Comparison of ENCODE assay signal across 8 cellular contexts in genomic region chr16:12573730-12574383, GRCh38.
DNase-seq lines count a peak whose midpoint lies in the region; ATAC-seq and TF ChIP-seq lines count a peak whose summit lies in the region.

No MANE protein-coding gene starts in this region.

- H3K4ac ChIP-seq in trophoblast cell (ENCODE audit: low read depth, low read length) = no peak overlapping the region

- no peak overlapping the region for H2BK120ac ChIP-seq in trophoblast cell (ENCODE audit: insufficient read depth, low read length, poor library complexity)

- H3K4me3 ChIP-seq in OCI-LY3 (ENCODE audit: low read length) = no peak overlapping the region
- H3K4me3 ChIP-seq in trophoblast cell (ENCODE audit: low read depth, low read length) = no peak overlapping the region

- no peaks in the 10 kb centered on the region for H3K27me3 ChIP-seq in OCI-LY3 (ENCODE audit: low read depth, low read length)
- no peaks in the 10 kb centered on the region for H3K27me3 ChIP-seq in foreskin keratinocyte
- H3K27me3 ChIP-seq in trophoblast cell (ENCODE audit: insufficient read depth, low read length) = no peaks in the 10 kb centered on the region

- TF ChIP-seq CTCF in GM13977 (IDR thresholded peaks at IDR 0.05; ENCODE audit: extremely low read depth, insufficient read depth, missing control alignments) (peak; percentile 59), OCI-LY3 (IDR thresholded peaks at IDR 0.05; ENCODE audit: low read depth, low read length) (peak; percentile 88), foreskin keratinocyte (conservative IDR thresholded peaks at IDR 0.05) (peak; percentile 67)

- H3K36me3 ChIP-seq in OCI-LY3 (replicated peaks; ENCODE audit: low read depth, low read length) (no peaks in the 10 kb centered on the region), trophoblast cell (ENCODE audit: control insufficient read depth in 1 of 2, insufficient read depth in 2 of 2, low read length in 2 of 2) (peaks cover 0 to 2% of the 10 kb centered on the region in 2 experiments)

- DNase-seq in A172 (ENCODE audit: low spot score) = peak; percentile 82
- DNase-seq in GM13977 (ENCODE audit: low spot score) = peak; percentile 79
- DNase-seq in activated T-cell treated with anti-CD3 and anti-CD28 coated beads for 24 hours (ENCODE audit: low read depth) = peak; percentile 56
- DNase-seq in foreskin keratinocyte = peak in 1 of 2 donors; percentile 25
- peak; percentile 48 to 70 for DNase-seq in trophoblast cell

- H4K8ac ChIP-seq in trophoblast cell (ENCODE audit: low read depth, low read length) = no peak overlapping the region

- peak; percentile 52 for ATAC-seq in foreskin keratinocyte
- no peak for ATAC-seq in HG03469 (IDR thresholded peaks at IDR 0.05; ENCODE audit: unreplicated experiment)
- no peak for ATAC-seq in GM18498 (IDR thresholded peaks at IDR 0.05; ENCODE audit: unreplicated experiment)

- no peak overlapping the region for H2BK5ac ChIP-seq in trophoblast cell (ENCODE audit: low read depth, low read length, poor library complexity)

- H3K23ac ChIP-seq in trophoblast cell (ENCODE audit: low read length) = no peak overlapping the region

- no peak overlapping the region for H4K91ac ChIP-seq in trophoblast cell (ENCODE audit: low read depth, low read length)

- H3K27ac ChIP-seq in OCI-LY3 (ENCODE audit: low read length) = no peak overlapping the region
- H3K27ac ChIP-seq in foreskin keratinocyte = no peak overlapping the region
- no peak overlapping the region for H3K27ac ChIP-seq in trophoblast cell (ENCODE audit: low read depth, low read length)

- H3K4me2 ChIP-seq in OCI-LY3 (ENCODE audit: low read length) (peak overlapping the region; percentile 47), trophoblast cell (ENCODE audit: low read length) (no peak overlapping the region)

- in situ Hi-C loops in GM13977 (cut with MboI; ENCODE audit: low pct_unique_long_range_greater_than_20kb, low sequenced_read_pairs, unreplicated experiment) = no loop called here

- H3K18ac ChIP-seq in trophoblast cell (ENCODE audit: low read length) = no peak overlapping the region

- no peaks in the 10 kb centered on the region for H3K79me1 ChIP-seq in trophoblast cell (ENCODE audit: low read length)

- no peak overlapping the region for H2BK12ac ChIP-seq in trophoblast cell (ENCODE audit: low read length)

- no peak overlapping the region for H4K12ac ChIP-seq in trophoblast cell (ENCODE audit: low read depth, low read length)

- H3K79me2 ChIP-seq in OCI-LY3 (ENCODE audit: low read length) (no peaks in the 10 kb centered on the region), trophoblast cell (ENCODE audit: control insufficient read depth, insufficient read depth, low read length, poor library complexity) (no peaks in the 10 kb centered on the region)

- H2AFZ ChIP-seq in OCI-LY3 (ENCODE audit: low read depth, low read length) (no peak overlapping the region), trophoblast cell (ENCODE audit: insufficient read depth, low read length, poor library complexity) (no peak overlapping the region)

- no CpG with 5 or more reads among the region's 12 CpGs for WGBS in trophoblast cell (ENCODE audit: extremely low coverage, insufficient coverage, insufficient read length)

- H3K9ac ChIP-seq in OCI-LY3 (ENCODE audit: low read length) = no peak overlapping the region
- H3K9ac ChIP-seq in trophoblast cell (ENCODE audit: low read length) = no peak overlapping the region

- no peak overlapping the region for H2AK5ac ChIP-seq in trophoblast cell (ENCODE audit: low read length)

- peaks cover 8% of the 10 kb centered on the region for H3K4me1 ChIP-seq in OCI-LY3 (ENCODE audit: low read length)
- no peaks in the 10 kb centered on the region for H3K4me1 ChIP-seq in foreskin keratinocyte
- no peaks in the 10 kb centered on the region for H3K4me1 ChIP-seq in trophoblast cell (ENCODE audit: control insufficient read depth in 1 of 2, insufficient read depth in 2 of 2, low read length in 2 of 2)

- no peaks in the 10 kb centered on the region for H3K9me3 ChIP-seq in OCI-LY3 (ENCODE audit: insufficient read depth, low read length)
- no peaks in the 10 kb centered on the region for H3K9me3 ChIP-seq in trophoblast cell (ENCODE audit: insufficient read depth, low read depth, low read length)

- H3K14ac ChIP-seq in trophoblast cell (ENCODE audit: low read length) = no peak overlapping the region

- H4K20me1 ChIP-seq in OCI-LY3 (ENCODE audit: insufficient read depth, low read length) = no peaks in the 10 kb centered on the region
